Comparison of ENCODE assay signal across 8 cellular contexts in genomic region chr13:21458816-21459701, GRCh38. TPM values are rescaled to one million over a fixed set of nuclear protein-coding genes. Genes with fewer than 3 reads are reported as not detected.
DNase-seq lines count a peak whose midpoint lies in the region; ATAC-seq and TF ChIP-seq lines count a peak whose summit lies in the region.

TSS of gene ZDHHC20 (minus strand) at chr13:21459303. CDS start at chr13:21459171, 132 bp downstream.

- H3K9ac ChIP-seq in fibroblast of lung (ENCODE audit: insufficient read depth, low read length): peak within 1 kb of the TSS; percentile 91

- peak within 1 kb of the TSS; percentile 87 for H3K27ac ChIP-seq in fibroblast of lung (ENCODE audit: insufficient read depth, low read length)

- peak within 1 kb of the TSS; percentile 92 for H3K4me3 Mint-ChIP-seq in activated T-helper 17 cell treated with anti-CD3 and anti-CD28 coated beads, Interleukin-2, amount 50 U/mL, for 72 hours
- H3K4me3 Mint-ChIP-seq in naive thymus-derived CD8-positive, alpha-beta T cell: peak within 1 kb of the TSS; percentile 90 to 96 (median 92)

- no peaks in the 10 kb centered on the region for H3K4me1 ChIP-seq in fibroblast of lung (ENCODE audit: control insufficient read depth, extremely low read depth, insufficient read depth, low read length)

- peak within 1 kb of the TSS; percentile 60 for H3K27ac Mint-ChIP-seq in activated T-helper 17 cell treated with anti-CD3 and anti-CD28 coated beads, Interleukin-2, amount 50 U/mL, for 72 hours
- peak within 1 kb of the TSS; percentile 86 to 98 (median 93) for H3K27ac Mint-ChIP-seq in naive thymus-derived CD8-positive, alpha-beta T cell

- no peak for TF ChIP-seq CTCF in fibroblast of lung (conservative IDR thresholded peaks at IDR 0.05 in 1 of 2, IDR thresholded peaks at IDR 0.05 in 1 of 2; ENCODE audit: low read depth in 1 of 2, low read length in 2 of 2)

- peak; percentile 19 for DNase-seq in DMS114 treated with DMSO at 0.1 percent for 48 hours (lab: John Stamatoyannopoulos, UW; ENCODE audit: unreplicated experiment)
- peak; percentile 78 for DNase-seq in HuH-7.5 (ENCODE audit: low spot score)
- peak; percentile 84 for DNase-seq in RPMI7951 (ENCODE audit: low read depth)
- peak; percentile 77 to 82 for DNase-seq in fibroblast of lung (ENCODE audit: low read depth in 2 of 2)
- peak; percentile 74 to 92 (median 89) for DNase-seq in naive thymus-derived CD8-positive, alpha-beta T cell
- DNase-seq in stimulated activated naive CD4-positive, alpha-beta T cell (lab: John Stamatoyannopoulos, UW): peak; percentile 74 to 91 (median 84)

- no peaks in the 10 kb centered on the region for H4K20me1 ChIP-seq in fibroblast of lung (ENCODE audit: control insufficient read depth, extremely low read depth, insufficient read depth, low read length)

- H3K9me3 ChIP-seq in fibroblast of lung (ENCODE audit: control insufficient read depth, insufficient read depth, low read depth, low read length): no peaks in the 10 kb centered on the region

- H3K36me3 ChIP-seq in fibroblast of lung (ENCODE audit: control insufficient read depth, insufficient read depth, low read length): no peaks in the 10 kb centered on the region

- peak within 1 kb of the TSS; percentile 77 to 95 (median 90) for H3K4me3 ChIP-seq in fibroblast of lung (replicated peaks in 1 of 4; ENCODE audit: control extremely low read depth in 1 of 4, insufficient read depth in 1 of 4, low read depth in 3 of 4, low read length in 4 of 4)

- H3K36me3 Mint-ChIP-seq in activated T-helper 17 cell treated with anti-CD3 and anti-CD28 coated beads, Interleukin-2, amount 50 U/mL, for 72 hours (ENCODE audit: low read depth): peaks cover 5% of the 10 kb centered on the region
- peaks cover 5 to 8% (median 7%) of the 10 kb centered on the region in 3 donors for H3K36me3 Mint-ChIP-seq in naive thymus-derived CD8-positive, alpha-beta T cell

- H3K4me1 Mint-ChIP-seq in activated T-helper 17 cell treated with anti-CD3 and anti-CD28 coated beads, Interleukin-2, amount 50 U/mL, for 72 hours: peaks cover 17% of the 10 kb centered on the region
- peaks cover 13 to 44% (median 43%) of the 10 kb centered on the region in 4 donors for H3K4me1 Mint-ChIP-seq in naive thymus-derived CD8-positive, alpha-beta T cell

- H3K27me3 Mint-ChIP-seq in activated T-helper 17 cell treated with anti-CD3 and anti-CD28 coated beads, Interleukin-2, amount 50 U/mL, for 72 hours: no peaks in the 10 kb centered on the region
- H3K27me3 Mint-ChIP-seq in naive thymus-derived CD8-positive, alpha-beta T cell: no peaks in the 10 kb centered on the region

- peak; percentile 77 for ATAC-seq in GM21447 (IDR thresholded peaks at IDR 0.05; ENCODE audit: unreplicated experiment)
- peak; percentile 88 for ATAC-seq in activated T-helper 17 cell treated with anti-CD3 and anti-CD28 coated beads, Interleukin-2, amount 50 U/mL, for 72 hours (replicated peaks)
- peak; percentile 80 to 83 for ATAC-seq in naive thymus-derived CD8-positive, alpha-beta T cell

- no peaks in the 10 kb centered on the region for H3K9me3 Mint-ChIP-seq in activated T-helper 17 cell treated with anti-CD3 and anti-CD28 coated beads, Interleukin-2, amount 50 U/mL, for 72 hours
- no peaks in the 10 kb centered on the region for H3K9me3 Mint-ChIP-seq in naive thymus-derived CD8-positive, alpha-beta T cell

- H3K27me3 ChIP-seq in fibroblast of lung (ENCODE audit: control insufficient read depth, insufficient read depth, low read length): no peaks in the 10 kb centered on the region

- H3K79me2 ChIP-seq in fibroblast of lung (ENCODE audit: control insufficient read depth, insufficient read depth, low read length): peaks cover 25% of the 10 kb centered on the region

- peak within 1 kb of the TSS; percentile 95 for H3K4me2 ChIP-seq in fibroblast of lung (ENCODE audit: extremely low read depth, insufficient read depth, low read length)

- POLR2A ChIA-PET in naive thymus-derived CD8-positive, alpha-beta T cell (lab: Charles Lee): interaction anchor here (0.8 to 2.4 kb wide), 12 partner anchors 18 to 686 kb away, joined by 3 to 14 read pairs (median 4); partner anchors contain the start of genes EEF1AKMT1, MICU2, MRPL57 and SKA3

- H2AFZ ChIP-seq in fibroblast of lung (ENCODE audit: low read length): peak within 1 kb of the TSS; percentile 96

RNA-seq across cellular contexts. Expression of gene ZDHHC20, which starts in this region (rescaled TPM):
- 104 and 138 TPM in 2 replicates for total RNA-seq in RPMI7951 (2014; rRNA removed; shearing (Covaris generic))
- total RNA-seq in activated T-helper 17 cell treated with anti-CD3 and anti-CD28 coated beads, Interleukin-2, amount 50 U/mL, for 72 hours: 10 to 100 TPM; 39.3 to 59.0 TPM
- 77.8 and 81.6 TPM in 2 replicates for total RNA-seq in fibroblast of lung
- 39.8 and 69.3 TPM in 2 replicates for polyA plus RNA-seq in fibroblast of lung
- polyA plus RNA-seq in fibroblast of lung (2012): 27.6 and 45.9 TPM in 2 replicates
- 12.1 and 12.4 TPM in 2 replicates for polyA minus RNA-seq in fibroblast of lung (ENCODE audit: low replicate concordance)
- 10 to 100 TPM; 79.3 to 81.7 TPM for total RNA-seq in naive thymus-derived CD8-positive, alpha-beta T cell
- 10 to 100 TPM; 25.8 to 52.5 (median 36.6) TPM for polyA plus RNA-seq in naive thymus-derived CD8-positive, alpha-beta T cell

Comparison
In these comparisons a context has a peak if more than half of its experiments do, and no peak if none do; other contexts are left out.
1. Peak in every context shown above with its lines: DNase-seq, ATAC-seq, H3K4me3 ChIP-seq and H3K27ac ChIP-seq.
2. DNase-seq: peak in every context shown above with its lines; median percentile 89 in naive thymus-derived CD8-positive, alpha-beta T cell; 84 in RPMI7951; 84 in stimulated activated naive CD4-positive, alpha-beta T cell; 80 in fibroblast of lung; 78 in HuH-7.5; 19 in DMS114 treated with DMSO at 0.1 percent for 48 hours.